Comparison of ENCODE assay signal across 21 cellular contexts in the genomic region with DNA sequence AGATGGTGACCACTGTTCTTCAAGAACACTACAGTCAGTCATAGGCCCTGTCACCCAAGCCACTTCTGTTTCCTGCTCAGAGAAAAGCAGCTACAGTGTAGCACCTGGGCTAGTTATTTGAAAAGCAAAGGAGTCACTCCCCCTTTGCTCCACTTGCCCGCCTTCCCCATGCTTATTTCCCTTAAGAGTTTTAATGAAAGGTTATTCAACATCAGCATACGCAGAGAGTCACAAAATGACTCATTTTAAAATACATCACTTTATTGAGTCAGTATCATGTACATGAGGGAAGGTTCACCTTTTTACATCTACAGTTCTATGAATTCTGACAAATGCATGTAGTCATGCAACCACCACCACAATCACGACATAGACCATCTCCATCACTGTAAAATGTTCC.
DNase-seq lines count a peak whose midpoint lies in the region; ATAC-seq and TF ChIP-seq lines count a peak whose summit lies in the region.
"Had no signal": no experiment of that assay in that cellular context is flagged by ENCODE, and none has a peak within 500 bp of the region (broad histone marks: within the 10 kb centered on the region; RNA-seq: fewer than 3 reads in every experiment).

No MANE protein-coding gene starts in this region.

- peak overlapping the region in 1 of 2 donors; percentile 47 for H3K27ac Mint-ChIP-seq in natural killer cell treated with Interleukin-12 subunit alpha and Interleukin-12 subunit beta and Interleukin-15 and Interleukin-18, amount 100 ng/mL, for 72 hours
- no peak overlapping the region for H3K27ac Mint-ChIP-seq in natural killer cell
- H3K27ac Mint-ChIP-seq in activated T-helper 17 cell treated with anti-CD3 and anti-CD28 coated beads, Interleukin-2, amount 50 U/mL, for 72 hours: peak overlapping the region; percentile 98
- H3K27ac Mint-ChIP-seq: CD4-positive, alpha-beta memory T cell had no signal

- no peaks in the 10 kb centered on the region for H3K36me3 Mint-ChIP-seq in natural killer cell treated with Interleukin-12 subunit alpha and Interleukin-12 subunit beta and Interleukin-15 and Interleukin-18, amount 100 ng/mL, for 72 hours
- H3K36me3 Mint-ChIP-seq in natural killer cell: no peaks in the 10 kb centered on the region
- H3K36me3 Mint-ChIP-seq in activated T-helper 17 cell treated with anti-CD3 and anti-CD28 coated beads, Interleukin-2, amount 50 U/mL, for 72 hours (ENCODE audit: low read depth): no peaks in the 10 kb centered on the region
- H3K36me3 Mint-ChIP-seq: CD4-positive, alpha-beta memory T cell had no signal

- intact Hi-C loops in natural killer cell (cut with micrococcal nuclease): no loop called here

- DNase-seq in activated CD4-positive, CD25-positive, alpha-beta regulatory T cell (lab: John Stamatoyannopoulos, UW): no peak
- DNase-seq in natural killer cell treated with Interleukin-12 subunit alpha and Interleukin-12 subunit beta and Interleukin-15 and Interleukin-18, amount 100 ng/mL, for 72 hours (ENCODE audit: low spot score): no peak
- DNase-seq in natural killer cell (no peak), AG20443 (ENCODE audit: low spot score) (no peak)
- DNase-seq: activated naive CD4-positive, alpha-beta T cell treated with Interleukin-2 at 50 U/mL for 16 hours; AML-193; CD4-positive, alpha-beta memory T cell; central memory CD4-positive, alpha-beta T cell; dermis blood vessel endothelial cell; gastrocnemius medialis; hippocampal formation; left cardiac atrium; NCI-H1436; NCI-H345; NCI-H748 treated with DMSO at 0.1 percent for 48 hours; ovary; retina had no signal

- peak; percentile 93 to 94 for ATAC-seq in activated CD4-positive, CD25-positive, alpha-beta regulatory T cell treated with anti-CD3 and anti-CD28 coated beads, Interleukin-2, amount 50 U/mL, for 24 hours
- ATAC-seq in natural killer cell treated with Interleukin-12 subunit alpha and Interleukin-12 subunit beta and Interleukin-15 and Interleukin-18, amount 100 ng/mL, for 72 hours: peak; percentile 38 to 78
- ATAC-seq in natural killer cell (no peak), HG03045 (IDR thresholded peaks at IDR 0.05; ENCODE audit: unreplicated experiment) (no peak), GM19023 (IDR thresholded peaks at IDR 0.05; ENCODE audit: unreplicated experiment) (no peak)
- peak; percentile 89 for ATAC-seq in activated T-helper 17 cell treated with anti-CD3 and anti-CD28 coated beads, Interleukin-2, amount 50 U/mL, for 72 hours (replicated peaks)
- ATAC-seq: gastrocnemius medialis, left cardiac atrium had no signal

- no peaks in the 10 kb centered on the region for H3K9me3 Mint-ChIP-seq in natural killer cell treated with Interleukin-12 subunit alpha and Interleukin-12 subunit beta and Interleukin-15 and Interleukin-18, amount 100 ng/mL, for 72 hours
- no peaks in the 10 kb centered on the region for H3K9me3 Mint-ChIP-seq in natural killer cell
- H3K9me3 Mint-ChIP-seq in activated T-helper 17 cell treated with anti-CD3 and anti-CD28 coated beads, Interleukin-2, amount 50 U/mL, for 72 hours: no peaks in the 10 kb centered on the region

- no peak for TF ChIP-seq CTCF in natural killer cell (IDR thresholded peaks at IDR 0.05)

- H3K4me1 Mint-ChIP-seq in natural killer cell treated with Interleukin-12 subunit alpha and Interleukin-12 subunit beta and Interleukin-15 and Interleukin-18, amount 100 ng/mL, for 72 hours (ENCODE audit: low read depth in 2 of 2): peaks cover 9 to 16% of the 10 kb centered on the region in 2 donors
- H3K4me1 Mint-ChIP-seq in natural killer cell: peaks cover 0 to 5% of the 10 kb centered on the region in 2 donors
- peaks cover 34% of the 10 kb centered on the region for H3K4me1 Mint-ChIP-seq in activated T-helper 17 cell treated with anti-CD3 and anti-CD28 coated beads, Interleukin-2, amount 50 U/mL, for 72 hours
- H3K4me1 Mint-ChIP-seq: CD4-positive, alpha-beta memory T cell had no signal

- peaks cover 0 to 2% of the 10 kb centered on the region in 2 donors for H3K27me3 Mint-ChIP-seq in natural killer cell treated with Interleukin-12 subunit alpha and Interleukin-12 subunit beta and Interleukin-15 and Interleukin-18, amount 100 ng/mL, for 72 hours
- no peaks in the 10 kb centered on the region for H3K27me3 Mint-ChIP-seq in natural killer cell (ENCODE audit: low read depth in 2 of 2)
- peaks cover 4% of the 10 kb centered on the region for H3K27me3 Mint-ChIP-seq in activated T-helper 17 cell treated with anti-CD3 and anti-CD28 coated beads, Interleukin-2, amount 50 U/mL, for 72 hours

- no peak overlapping the region for H3K4me3 Mint-ChIP-seq in natural killer cell treated with Interleukin-12 subunit alpha and Interleukin-12 subunit beta and Interleukin-15 and Interleukin-18, amount 100 ng/mL, for 72 hours
- no peak overlapping the region for H3K4me3 Mint-ChIP-seq in natural killer cell
- H3K4me3 Mint-ChIP-seq in activated T-helper 17 cell treated with anti-CD3 and anti-CD28 coated beads, Interleukin-2, amount 50 U/mL, for 72 hours: peak overlapping the region; percentile 60
- H3K4me3 Mint-ChIP-seq: CD4-positive, alpha-beta memory T cell had no signal

Comparison
In these comparisons a context has a peak if more than half of its experiments do, and no peak if none do; other contexts are left out.
1. ATAC-seq: peak in activated CD4-positive, CD25-positive, alpha-beta regulatory T cell treated with anti-CD3 and anti-CD28 coated beads, Interleukin-2, amount 50 U/mL, for 24 hours (2 of 2), natural killer cell treated with Interleukin-12 subunit alpha and Interleukin-12 subunit beta and Interleukin-15 and Interleukin-18, amount 100 ng/mL, for 72 hours (2 of 2) and activated T-helper 17 cell treated with anti-CD3 and anti-CD28 coated beads, Interleukin-2, amount 50 U/mL, for 72 hours (single experiment); none in natural killer cell (0 of 3), HG03045 (single experiment) and GM19023 (single experiment).